In the genomic region with DNA sequence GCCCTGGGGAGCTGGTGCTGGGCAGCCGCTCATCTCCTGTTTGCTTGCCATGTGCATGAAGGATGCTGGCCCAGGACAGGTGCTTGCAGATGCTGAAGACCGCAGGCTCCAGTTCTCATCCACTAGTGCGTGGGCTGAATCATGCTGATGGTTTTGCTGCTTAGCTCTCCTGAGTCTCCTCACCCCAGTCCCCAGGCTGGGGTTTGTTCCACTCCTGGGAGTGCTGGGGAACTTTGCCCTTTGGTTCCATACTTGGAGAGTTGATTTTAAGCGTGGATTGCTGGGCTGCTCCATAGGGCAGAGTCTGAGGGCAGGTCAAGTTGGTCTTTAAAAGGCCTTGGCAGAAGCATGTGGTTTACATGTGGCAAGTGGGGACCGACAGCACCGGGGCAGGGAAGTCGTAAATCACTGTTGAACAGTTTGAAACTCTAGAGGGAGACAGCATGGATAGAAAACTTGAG, we compare ENCODE assay signal across 8 cellular contexts. TPM values are rescaled to one million over a fixed set of nuclear protein-coding genes. Genes with fewer than 3 reads are reported as not detected.
DNase-seq lines count a peak whose midpoint lies in the region; ATAC-seq, FAIRE-seq and TF ChIP-seq lines count a peak whose summit lies in the region.
"Had no signal": no experiment of that assay in that cellular context is flagged by ENCODE, and none has a peak within 500 bp of the region (broad histone marks: within the 10 kb centered on the region; RNA-seq: fewer than 3 reads in every experiment).

No MANE protein-coding gene starts in this region.

- no peaks in the 10 kb centered on the region for H3K27me3 Mint-ChIP-seq in naive thymus-derived CD8-positive, alpha-beta T cell

- peaks cover 6% of the 10 kb centered on the region for H3K9me1 ChIP-seq in K562 (ENCODE audit: control insufficient read depth, insufficient read depth, low read length)

- peaks cover 25 to 56% (median 42%) of the 10 kb centered on the region in 4 donors for H3K4me1 Mint-ChIP-seq in naive thymus-derived CD8-positive, alpha-beta T cell

- POLR2A ChIA-PET in GM10248 (lab: Yijun Ruan, JAX): no interaction called here
- POLR2A ChIA-PET in K562 (lab: Yijun Ruan, JAX): interaction anchor here (0.5 to 1.0 kb wide), 2 partner anchors 10 to 163 kb away, joined by 3 to 4 read pairs; no protein-coding TSS in a partner anchor
- POLR2A ChIA-PET in naive thymus-derived CD8-positive, alpha-beta T cell (lab: Charles Lee): no interaction called here

- no peaks in the 10 kb centered on the region for H3K9me3 Mint-ChIP-seq in naive thymus-derived CD8-positive, alpha-beta T cell

- peaks cover 0 to under 1% (median 0%) of the 10 kb centered on the region in 3 donors for H3K36me3 Mint-ChIP-seq in naive thymus-derived CD8-positive, alpha-beta T cell

- TF ChIP-seq POLR2A in K562 (conservative IDR thresholded peaks at IDR 0.05) (no peak), GM12891 (IDR thresholded peaks at IDR 0.05; ENCODE audit: low read depth, low read length) (no peak)

- peak overlapping the region in 3 of 10 donors; percentile 1 to 57 (median 16) for H3K27ac Mint-ChIP-seq in naive thymus-derived CD8-positive, alpha-beta T cell

- peak overlapping the region in 7 of 10 donors; percentile 31 to 84 (median 47) for H3K4me3 Mint-ChIP-seq in naive thymus-derived CD8-positive, alpha-beta T cell

- no peaks in the 10 kb centered on the region for H3K27me3 ChIP-seq in K562 (ENCODE audit: control insufficient read depth in 2 of 2, insufficient read depth in 2 of 2, low read length in 2 of 2)

- ATAC-seq in K562: no peak
- ATAC-seq in naive thymus-derived CD8-positive, alpha-beta T cell: no peak

- TF ChIP-seq CTCF in GM10248 (IDR thresholded peaks at IDR 0.05; ENCODE audit: control extremely low read depth, extremely low read depth, low read depth, missing control alignments) (no peak), K562 (IDR thresholded peaks at IDR 0.05 in 2 of 3, conservative IDR thresholded peaks at IDR 0.05 in 1 of 3; ENCODE audit: insufficient read depth in 2 of 3, low read depth in 1 of 3, low read length in 3 of 3) (no peak)

- FAIRE-seq in K562 (lab: Jason Lieb, UNC) (peak; percentile 70), GM12891 (lab: Jason Lieb, UNC) (no peak)
- FAIRE-seq: bronchial epithelial cell had no signal

- H4K20me1 ChIP-seq in K562 (replicated peaks; ENCODE audit: control insufficient read depth, insufficient read depth, low read length): no peaks in the 10 kb centered on the region

- no TSS peak for BruUV-seq in K562 (replicated peaks; lab: Mats Ljungman, UMichigan)

- peak overlapping the region; percentile 41 for H2AFZ ChIP-seq in K562 (ENCODE audit: low read depth, low read length)

- peaks cover 55% of the 10 kb centered on the region in 2 experiments for H3K4me1 ChIP-seq in K562 (replicated peaks in 1 of 2; ENCODE audit: control insufficient read depth in 2 of 2, insufficient read depth in 2 of 2, low read length in 2 of 2)

- H3K27ac ChIP-seq in K562 (ENCODE audit: extremely low read depth, low read depth, low read length): peak overlapping the region; percentile 97

- CTCF ChIA-PET in GM10248 (lab: Yijun Ruan, JAX) (no interaction called here), K562 (lab: Yijun Ruan, JAX; ENCODE audit: low intra/inter-chr PET ratio) (no interaction called here)

- 30% methylated on average over 7 of the region's 7 CpGs for WGBS in K562 (ENCODE audit: insufficient coverage, low coverage, missing lambda C conversion rate)

- H3K4me2 ChIP-seq in K562 (ENCODE audit: insufficient read depth, low read length): peak overlapping the region; percentile 95

- H3K4me3 ChIP-seq in K562: no peak overlapping the region

- in situ Hi-C loops in K562 (cut with MboI): no loop called here

- peaks cover 40% of the 10 kb centered on the region for H3K36me3 ChIP-seq in K562 (ENCODE audit: control insufficient read depth, insufficient read depth, low read length)

- H3K79me2 ChIP-seq in K562 (ENCODE audit: control insufficient read depth, insufficient read depth, low read length): peaks cover 84% of the 10 kb centered on the region

- DNase-seq in GM10248 (ENCODE audit: extremely low spot score): peak; percentile 37
- DNase-seq in M059J (ENCODE audit: low read depth): peak; percentile 14
- peak in 3 of 4 experiments; percentile 41 to 77 (median 71) for DNase-seq in K562 (ENCODE audit: extremely low read depth in 1 of 4, low spot score in 3 of 4)
- no peak for DNase-seq in naive thymus-derived CD8-positive, alpha-beta T cell
- no peak for DNase-seq in SK-N-DZ (ENCODE audit: low spot score)
- DNase-seq in GM12891 (ENCODE audit: insufficient read length, low spot score): no peak
- no peak for DNase-seq in amygdala (lab: John Stamatoyannopoulos, UW)

- no peak for TF ChIP-seq EP300 in K562 (IDR thresholded peaks at IDR 0.05; ENCODE audit: low read length)

- intact Hi-C loops in K562 (cut with micrococcal nuclease): no loop called here

- peaks cover 11% of the 10 kb centered on the region; the same call in 1 of the 2 replicates for H3K9me3 ChIP-seq in K562 (replicated peaks; ENCODE audit: control insufficient read depth, insufficient read depth, low read depth, low read length)

- TF ChIP-seq RAD21 in K562 (CRISPR knock-in tag; conservative IDR thresholded peaks at IDR 0.05 in 1 of 2, IDR thresholded peaks at IDR 0.05 in 1 of 2): peak; percentile 19 to 30; a peak in 2 of 4 replicates

- peak overlapping the region; percentile 69 to 78 for H3K9ac ChIP-seq in K562 (ENCODE audit: insufficient read depth in 1 of 2, low read depth in 2 of 2, low read length in 2 of 2)

TF ChIP-seq in K562, 482 proteins besides CTCF, POLR2A, EP300 and RAD21 (continues in another document):
- TF ChIP-seq FOXP1 (CRISPR knock-in tag; IDR thresholded peaks at IDR 0.05): no peak
- TF ChIP-seq CAMTA2 (CRISPR knock-in tag; conservative IDR thresholded peaks at IDR 0.05): 0 out of 2 replicates have a peak, but pooled peaks have one; percentile 71
- TF ChIP-seq FOXK2 (conservative IDR thresholded peaks at IDR 0.05 in 1 of 2, IDR thresholded peaks at IDR 0.05 in 1 of 2; ENCODE audit: low read depth in 2 of 2): no peak

TF ChIP-seq in GM12891, 5 proteins besides CTCF, POLR2A, EP300 and RAD21 (continues in another document):
- TF ChIP-seq TAF1 (IDR thresholded peaks at IDR 0.05; ENCODE audit: low read depth, low read length) (no peak), POU2F2 (IDR thresholded peaks at IDR 0.05; ENCODE audit: low read depth, low read length) (no peak), SPI1 (IDR thresholded peaks at IDR 0.05; ENCODE audit: low read depth, low read length) (no peak), PAX5 (IDR thresholded peaks at IDR 0.05; ENCODE audit: insufficient read depth, low read length, severe bottlenecking) (no peak)

RNA-seq across cellular contexts. Expression of gene DYNC2I1, which starts 9.1 kb away (rescaled TPM):
- 2.4 and 6.1 TPM in 2 replicates for total RNA-seq in M059J (2014; rRNA removed; shearing (Covaris generic))
- 95.4 and 308 TPM in 2 replicates for total RNA-seq in K562 (2011; cell fraction: chromatin; rRNA removed; ENCODE audit: low replicate concordance)
- total RNA-seq in K562 (2011; cell fraction: nucleolus; rRNA removed): 44.7 and 52.6 TPM in 2 replicates
- total RNA-seq in K562 (2011; cell fraction: nucleoplasm; rRNA removed): 111 and 142 TPM in 2 replicates
- total RNA-seq in K562 (2014; rRNA removed) (24.7 and 28.3 TPM in 2 replicates), K562 (2014; rRNA removed; fragmentation: Illumina TruSeq; extraction: Trizol) (21.9 and 24.0 TPM in 2 replicates), K562 (2015; rRNA removed; fragmentation: Illumina TruSeq; extraction: Trizol) (17.7 and 20.6 TPM in 2 replicates), K562 (2021) (23.1 and 27.1 TPM in 2 replicates)
- polyA plus RNA-seq in K562 (2011; rRNA removed) (33.3 and 37.9 TPM in 2 replicates), K562 (2014; fragmentation: Illumina TruSeq; extraction: Trizol) (20.3 and 36.5 TPM in 2 replicates), K562 (2014; fragmentation: Nextera tagmentation; extraction: Ambion mirVana) (1 to 10 TPM; 1.3 to 1.6 TPM), K562 (2014; rRNA removed) (39.3 and 42.5 TPM in 2 replicates)
- polyA plus RNA-seq in K562 (2011; cell fraction: cytosol; rRNA removed): 44.5 and 61.9 TPM in 2 replicates
- 138 and 267 TPM in 2 replicates for polyA plus RNA-seq in K562 (2011; cell fraction: nucleus; rRNA removed)
- 27.1 and 46.7 TPM in 2 replicates for polyA plus RNA-seq in K562 (2012)
- 42.0 and 45.1 TPM in 2 replicates for polyA minus RNA-seq in K562 (2011; rRNA and poly(A)+ RNA removed)
- polyA minus RNA-seq in K562 (2011; cell fraction: cytosol; rRNA and poly(A)+ RNA removed): 20.7 and 21.2 TPM in 2 replicates
- polyA minus RNA-seq in K562 (2011; cell fraction: nucleus; rRNA and poly(A)+ RNA removed): 40.8 and 41.6 TPM in 2 replicates
- total RNA-seq in naive thymus-derived CD8-positive, alpha-beta T cell: 10 to 100 TPM; 16.3 to 19.0 TPM
- polyA plus RNA-seq in naive thymus-derived CD8-positive, alpha-beta T cell: 10 to 100 TPM; 14.1 to 22.1 (median 19.8) TPM
- 3.9 and 4.9 TPM in 2 replicates for polyA plus RNA-seq in SK-N-DZ (2014; cell fraction: cytosol; rRNA removed)
- polyA plus RNA-seq in SK-N-DZ (2014; cell fraction: nucleus; rRNA removed): 9.2 and 20.0 TPM in 2 replicates
- 7.6 TPM for polyA plus RNA-seq in GM12891 (2012; ENCODE audit: low read depth, missing spikeins)

RNA-seq across cellular contexts. Expression of gene ESYT2, which starts 36.2 kb away (rescaled TPM):
- total RNA-seq in M059J (2014; rRNA removed; shearing (Covaris generic)): 36.5 and 69.8 TPM in 2 replicates
- total RNA-seq in K562 (2011; cell fraction: chromatin; rRNA removed; ENCODE audit: low replicate concordance): 111 and 160 TPM in 2 replicates
- total RNA-seq in K562 (2011; cell fraction: nucleolus; rRNA removed): 87.6 and 91.1 TPM in 2 replicates
- 118 and 155 TPM in 2 replicates for total RNA-seq in K562 (2011; cell fraction: nucleoplasm; rRNA removed)
- total RNA-seq in K562 (2014; rRNA removed): 64.7 and 68.7 TPM in 2 replicates
- 70.9 and 72.5 TPM in 2 replicates for total RNA-seq in K562 (2014; rRNA removed; fragmentation: Illumina TruSeq; extraction: Trizol)
- total RNA-seq in K562 (2015; rRNA removed; fragmentation: Illumina TruSeq; extraction: Trizol): 63.1 and 67.1 TPM in 2 replicates
- total RNA-seq in K562 (2021): 62.4 and 67.5 TPM in 2 replicates
- 57.5 and 86.9 TPM in 2 replicates for polyA plus RNA-seq in K562 (2011; rRNA removed)
- 44.1 and 45.9 TPM in 2 replicates for polyA plus RNA-seq in K562 (2011; cell fraction: cytosol; rRNA removed)
- 43.3 and 60.6 TPM in 2 replicates for polyA plus RNA-seq in K562 (2011; cell fraction: nucleus; rRNA removed)
- 47.5 and 54.2 TPM in 2 replicates for polyA plus RNA-seq in K562 (2012)
- 55.5 and 58.2 TPM in 2 replicates for polyA plus RNA-seq in K562 (2014; fragmentation: Illumina TruSeq; extraction: Trizol)
- polyA plus RNA-seq in K562 (2014; fragmentation: Nextera tagmentation; extraction: Ambion mirVana): 1 to 10 TPM; 5.8 to 8.3 TPM
- 44.0 and 45.2 TPM in 2 replicates for polyA plus RNA-seq in K562 (2014; rRNA removed)
- polyA minus RNA-seq in K562 (2011; rRNA and poly(A)+ RNA removed): 119 and 154 TPM in 2 replicates
- polyA minus RNA-seq in K562 (2011; cell fraction: cytosol; rRNA and poly(A)+ RNA removed): 70.0 and 93.0 TPM in 2 replicates
- 35.4 and 43.4 TPM in 2 replicates for polyA minus RNA-seq in K562 (2011; cell fraction: nucleus; rRNA and poly(A)+ RNA removed)
- total RNA-seq in naive thymus-derived CD8-positive, alpha-beta T cell: 100 to 1,000 TPM; 101 to 105 TPM
- 10 to 100 TPM; 58.6 to 93.3 (median 79.8) TPM for polyA plus RNA-seq in naive thymus-derived CD8-positive, alpha-beta T cell
- 33.9 and 42.8 TPM in 2 replicates for polyA plus RNA-seq in SK-N-DZ (2014; cell fraction: cytosol; rRNA removed)
- polyA plus RNA-seq in SK-N-DZ (2014; cell fraction: nucleus; rRNA removed): 19.8 and 21.4 TPM in 2 replicates
- polyA plus RNA-seq in GM12891 (2012; ENCODE audit: low read depth, missing spikeins): 15.4 TPM

Comparison
In these comparisons a context has a peak if more than half of its experiments do, and no peak if none do; other contexts are left out.
1. DNase-seq: peak in GM10248 (single experiment), M059J (single experiment) and K562 (3 of 4); none in naive thymus-derived CD8-positive, alpha-beta T cell (0 of 10), SK-N-DZ (single experiment), GM12891 (single experiment) and amygdala (0 of 56).